Comparison of ENCODE assay signal across 8 cellular contexts in genomic region chr10:17616403-17617030, GRCh38. TPM values are rescaled to one million over a fixed set of nuclear protein-coding genes. Genes with fewer than 3 reads are reported as not detected.
A peak's percentile ranks its signal among the peaks of the same experiment; 100 is the strongest.
DNase-seq lines count a peak whose midpoint lies in the region; ATAC-seq and TF ChIP-seq lines count a peak whose summit lies in the region.

No MANE protein-coding gene starts in this region.

- TF ChIP-seq POLR2A in Peyer's patch (IDR thresholded peaks at IDR 0.05) = no peak

- H3K9me3 Mint-ChIP-seq in activated naive CD4-positive, alpha-beta T cell treated with anti-CD3 and anti-CD28 coated beads, Interleukin-2, amount 50 U/mL, for 72 hours = no peaks in the 10 kb centered on the region
- H3K9me3 Mint-ChIP-seq in glutamatergic neuron (ENCODE audit: unreplicated experiment) = peaks cover 3% of the 10 kb centered on the region

- H3K9me3 ChIP-seq in Peyer's patch (no peaks in the 10 kb centered on the region), aorta (ENCODE audit: control insufficient read depth, low read length) (no peaks in the 10 kb centered on the region)

- no peak overlapping the region for H3K27ac Mint-ChIP-seq in activated naive CD4-positive, alpha-beta T cell treated with anti-CD3 and anti-CD28 coated beads, Interleukin-2, amount 50 U/mL, for 72 hours
- H3K27ac Mint-ChIP-seq in glutamatergic neuron (ENCODE audit: unreplicated experiment) = no peak overlapping the region

- no peaks in the 10 kb centered on the region for H3K4me1 Mint-ChIP-seq in glutamatergic neuron (ENCODE audit: low read depth, unreplicated experiment)

- WGBS in aorta, 2 donors = 1% methylated on average over 29 to 48 of the region's 48 CpGs

- H3K27ac ChIP-seq in Peyer's patch (peak overlapping the region; percentile 42 to 84 (median 52)), aorta (ENCODE audit: low read depth in 1 of 2, low read length in 2 of 2) (peak overlapping the region; percentile 85 to 97)

- intact Hi-C loops in aorta (cut with DNase I) = loop anchor here (1.0 to 10.0 kb wide), 2 partner anchors 28 to 48 kb away; partner anchors contain the start of gene STAM (in 1 of the 2)

- H3K36me3 Mint-ChIP-seq in activated naive CD4-positive, alpha-beta T cell treated with anti-CD3 and anti-CD28 coated beads, Interleukin-2, amount 50 U/mL, for 72 hours = no peaks in the 10 kb centered on the region
- no peaks in the 10 kb centered on the region for H3K36me3 Mint-ChIP-seq in glutamatergic neuron (ENCODE audit: unreplicated experiment)

- H3K36me3 ChIP-seq in Peyer's patch (no peaks in the 10 kb centered on the region), aorta (ENCODE audit: control insufficient read depth in 1 of 2, insufficient read depth in 2 of 2, low read length in 1 of 2) (no peaks in the 10 kb centered on the region)

- H3K4me3 Mint-ChIP-seq in glutamatergic neuron (ENCODE audit: unreplicated experiment) = peak overlapping the region; percentile 55

- peaks cover 11% of the 10 kb centered on the region for H3K27me3 Mint-ChIP-seq in glutamatergic neuron (ENCODE audit: unreplicated experiment)

- TF ChIP-seq CTCF in Peyer's patch (IDR thresholded peaks at IDR 0.05) (no peak), glutamatergic neuron (IDR thresholded peaks at IDR 0.05; ENCODE audit: partially characterized antibody, unreplicated experiment) (no peak), omental fat pad (IDR thresholded peaks at IDR 0.05) (no peak)

- peak; percentile 83 for DNase-seq in AG08395 (ENCODE audit: low spot score)
- peak; percentile 24 to 74 (median 70) for DNase-seq in Peyer's patch
- DNase-seq in activated naive CD4-positive, alpha-beta T cell treated with anti-CD3 and anti-CD28 coated beads, Interleukin-2, amount 50 U/mL, for 72 hours (ENCODE audit: low spot score in 2 of 2) = no peak
- DNase-seq in glutamatergic neuron = peak; percentile 63
- peak; percentile 39 for DNase-seq in omental fat pad (ENCODE audit: low spot score)
- DNase-seq in aorta = peak; percentile 86 to 95

- H3K4me1 ChIP-seq in Peyer's patch (peaks cover 0 to 10% (median 6%) of the 10 kb centered on the region in 4 donors), aorta (ENCODE audit: control insufficient read depth in 1 of 2, insufficient read depth in 2 of 2, low read length in 2 of 2) (peaks cover 0 to 5% of the 10 kb centered on the region in 2 donors)

- H3K4me3 ChIP-seq in Peyer's patch (peak overlapping the region; percentile 58 to 87 (median 75)), aorta (ENCODE audit: low read length in 2 of 2) (peak overlapping the region; percentile 86 to 94)

- ATAC-seq in GM18867 (IDR thresholded peaks at IDR 0.05; ENCODE audit: unreplicated experiment) (peak; percentile 50), HG03064 (IDR thresholded peaks at IDR 0.05; ENCODE audit: low read depth, unreplicated experiment) (peak; percentile 50), omental fat pad (ENCODE audit: low FRiP score) (peak; percentile 87), aorta (ENCODE audit: low FRiP score) (peak; percentile 90)
- peak; percentile 56 to 64 for ATAC-seq in activated naive CD4-positive, alpha-beta T cell treated with anti-CD3 and anti-CD28 coated beads, Interleukin-2, amount 50 U/mL, for 72 hours

- H3K27me3 ChIP-seq in Peyer's patch (no peaks in the 10 kb centered on the region), aorta (ENCODE audit: control insufficient read depth in 1 of 2, insufficient read depth in 2 of 2, low read length in 1 of 2) (no peaks in the 10 kb centered on the region)

RNA-seq across cellular contexts. Expression of gene HACD1, which starts 0.7 kb away (rescaled TPM):
- total RNA-seq in Peyer's patch (1 to 10 TPM; 1.2 to 5.8 (median 3.7) TPM), glutamatergic neuron (ENCODE audit: unreplicated experiment) (5.4 TPM), omental fat pad (10 to 100 TPM; 17.4 to 29.9 (median 19.1) TPM), aorta (100 to 1,000 TPM in 1 of 2 donors, 10 to 100 TPM in 1; 52.8 to 103 TPM)
- total RNA-seq in activated naive CD4-positive, alpha-beta T cell treated with anti-CD3 and anti-CD28 coated beads, Interleukin-2, amount 50 U/mL, for 72 hours = 1 to 10 TPM; 1.8 to 2.0 TPM
- polyA plus RNA-seq in aorta = 10 to 100 TPM; 38.6 to 39.1 TPM

RNA-seq across cellular contexts. Expression of gene STAM, which starts 27.4 kb away (rescaled TPM):
- total RNA-seq in Peyer's patch = 10 to 100 TPM in 3 of 4 donors, 1 to 10 TPM in 1; 7.9 to 28.1 (median 16.2) TPM
- total RNA-seq in activated naive CD4-positive, alpha-beta T cell treated with anti-CD3 and anti-CD28 coated beads, Interleukin-2, amount 50 U/mL, for 72 hours = 10 to 100 TPM; 22.3 to 30.8 TPM
- 81.0 TPM for total RNA-seq in glutamatergic neuron (ENCODE audit: unreplicated experiment)
- total RNA-seq in omental fat pad = 10 to 100 TPM; 19.1 to 28.1 (median 22.1) TPM
- 10 to 100 TPM; 21.8 to 28.6 TPM for total RNA-seq in aorta
- 10 to 100 TPM in 1 of 2 donors, 1 to 10 TPM in 1; 8.7 to 10.5 TPM for polyA plus RNA-seq in aorta

Comparison
In these comparisons a context has a peak if more than half of its experiments do, and no peak if none do; other contexts are left out.
1. DNase-seq: peak in AG08395 (single experiment), Peyer's patch (3 of 3), glutamatergic neuron (single experiment), omental fat pad (single experiment) and aorta (2 of 2); none in activated naive CD4-positive, alpha-beta T cell treated with anti-CD3 and anti-CD28 coated beads, Interleukin-2, amount 50 U/mL, for 72 hours (0 of 2).
2. Peak in every context shown above with its lines, with median percentiles within 50 percentile points of each other: ATAC-seq.